9 cellular contexts compared by ENCODE assay signal in the genomic region with DNA sequence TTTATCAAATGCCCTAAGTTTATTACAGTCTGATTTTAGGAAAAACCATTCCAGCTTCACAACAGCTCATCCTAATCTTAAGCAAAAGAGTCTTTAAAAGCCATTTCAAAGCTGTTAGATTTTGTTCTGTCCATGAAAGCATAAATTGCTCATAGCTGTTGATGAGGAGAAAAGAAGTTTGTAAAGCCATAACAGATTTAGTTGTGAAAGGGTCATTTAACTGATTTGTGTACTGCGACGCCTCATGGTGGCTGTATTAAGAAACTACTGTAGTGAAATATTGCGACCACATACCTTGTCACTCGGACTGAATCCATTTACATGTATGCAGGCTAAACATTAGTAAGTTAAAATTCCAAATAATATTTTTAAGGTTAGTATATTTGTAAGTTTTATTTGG. TPM values are rescaled to one million over a fixed set of nuclear protein-coding genes. Genes with fewer than 3 reads are reported as not detected.
DNase-seq lines count a peak whose midpoint lies in the region; ATAC-seq, FAIRE-seq and TF ChIP-seq lines count a peak whose summit lies in the region.
"Had no signal": no experiment of that assay in that cellular context is flagged by ENCODE, and none has a peak within 500 bp of the region (broad histone marks: within the 10 kb centered on the region; RNA-seq: fewer than 3 reads in every experiment).

No MANE protein-coding gene starts in this region.

- no peaks in the 10 kb centered on the region for H3K27me3 Mint-ChIP-seq in T-helper 17 cell

- H3K4me1 Mint-ChIP-seq in T-helper 17 cell: peaks cover 20% of the 10 kb centered on the region

- H3K9me2 ChIP-seq in GM23248 (ENCODE audit: insufficient read depth) (no peaks in the 10 kb centered on the region), SU-DHL-6 (replicated peaks; ENCODE audit: insufficient read depth, low read length) (no peaks in the 10 kb centered on the region)

- no peak overlapping the region for H3K27ac ChIP-seq in GM23248
- H3K27ac ChIP-seq in SU-DHL-6 (ENCODE audit: low read depth, low read length): no peak overlapping the region
- no peak overlapping the region for H3K27ac ChIP-seq in upper lobe of left lung

- TF ChIP-seq CTCF in SU-DHL-6 (IDR thresholded peaks at IDR 0.05; ENCODE audit: insufficient read depth, low read length, poor library complexity, severe bottlenecking): peak; percentile 28
- peak in 2 of 6 experiments; percentile 7 to 16 for TF ChIP-seq CTCF in upper lobe of left lung (IDR thresholded peaks at IDR 0.05)

- 86 to 88% methylated on average over 4 of the region's 4 CpGs for WGBS in GM23248 (ENCODE audit: low coverage in 1 of 2, low lambda C conversion rate in 2 of 2, missing lambda C conversion rate in 2 of 2), 2 experiments
- 85 to 89% methylated on average over 4 of the region's 4 CpGs for WGBS in upper lobe of left lung, 2 donors

- in situ Hi-C loops in GM23248 (cut with MboI): no loop called here

- no peak for TF ChIP-seq EP300 in upper lobe of left lung (IDR thresholded peaks at IDR 0.05)

- H3K36me3 Mint-ChIP-seq in T-helper 17 cell (ENCODE audit: low read depth): no peaks in the 10 kb centered on the region

- H3K79me2 ChIP-seq in GM23248 (ENCODE audit: insufficient read depth) (peaks cover 33% of the 10 kb centered on the region), SU-DHL-6 (ENCODE audit: insufficient read depth, low read length) (no peaks in the 10 kb centered on the region)

- H3K27ac Mint-ChIP-seq in T-helper 17 cell: no peak overlapping the region

- H3K9me3 ChIP-seq in GM23248 (ENCODE audit: low read depth): no peaks in the 10 kb centered on the region
- H3K9me3 ChIP-seq in SU-DHL-6 (ENCODE audit: insufficient read depth, low read length): no peaks in the 10 kb centered on the region
- no peaks in the 10 kb centered on the region for H3K9me3 ChIP-seq in T-helper 17 cell (ENCODE audit: control insufficient read depth, low read length, poor library complexity, severe bottlenecking)
- H3K9me3 ChIP-seq in upper lobe of left lung: no peaks in the 10 kb centered on the region

- DNase-seq in Ammon's horn (ENCODE audit: low spot score) (peak; percentile 68), GM23248 (peak; percentile 31), T-helper 17 cell (no peak), upper lobe of left lung (no peak)
- DNase-seq: activated T-cell treated with anti-CD3 and anti-CD28 coated beads, Interleukin-2, amount 50 U/mL, for 4 hours had no signal

- H3K9ac ChIP-seq in GM23248: no peak overlapping the region
- no peak overlapping the region for H3K9ac ChIP-seq in SU-DHL-6 (ENCODE audit: low read length)

- 0 out of 2 replicates have a peak, but pooled peaks cover 2% of the 10 kb centered on the region for H3K36me3 ChIP-seq in GM23248 (ENCODE audit: low read depth)
- H3K36me3 ChIP-seq in SU-DHL-6 (ENCODE audit: low read length): 0 out of 2 replicates have a peak, but pooled peaks cover 3% of the 10 kb centered on the region
- H3K36me3 ChIP-seq in upper lobe of left lung: no peaks in the 10 kb centered on the region

- H3K4me2 ChIP-seq in GM23248 (ENCODE audit: unreplicated experiment): no peak overlapping the region
- H3K4me2 ChIP-seq in SU-DHL-6 (ENCODE audit: low read depth, low read length, poor library complexity, severe bottlenecking): no peak overlapping the region

- H4K20me1 ChIP-seq in GM23248 (ENCODE audit: insufficient read depth): no peaks in the 10 kb centered on the region
- H4K20me1 ChIP-seq in SU-DHL-6 (ENCODE audit: low read depth, low read length): 0 out of 2 replicates have a peak, but pooled peaks cover 4% of the 10 kb centered on the region

- H3K27me3 ChIP-seq in GM23248 (replicated peaks; ENCODE audit: insufficient read depth): no peaks in the 10 kb centered on the region
- H3K27me3 ChIP-seq in SU-DHL-6 (ENCODE audit: low read length): no peaks in the 10 kb centered on the region
- H3K27me3 ChIP-seq in upper lobe of left lung: no peaks in the 10 kb centered on the region

- no peak overlapping the region for H3K4me3 Mint-ChIP-seq in T-helper 17 cell
- H3K4me3 Mint-ChIP-seq: activated T-cell treated with anti-CD3 and anti-CD28 coated beads, Interleukin-2, amount 50 U/mL, for 4 hours had no signal

- H3F3A ChIP-seq in GM23248 (ENCODE audit: insufficient read depth) (peaks cover 4% of the 10 kb centered on the region; the same call in 1 of the 2 replicates), SU-DHL-6 (ENCODE audit: insufficient read depth) (no peaks in the 10 kb centered on the region)

- peak; percentile 60 for FAIRE-seq in islet of Langerhans (lab: Jason Lieb, UNC)

- 0 out of 2 replicates have a peak, but pooled peaks cover 5% of the 10 kb centered on the region for H3K4me1 ChIP-seq in GM23248 (ENCODE audit: insufficient read depth)
- H3K4me1 ChIP-seq in upper lobe of left lung: no peaks in the 10 kb centered on the region

- ATAC-seq in GM19455 (IDR thresholded peaks at IDR 0.05; ENCODE audit: unreplicated experiment) (no peak), T-helper 17 cell (no peak), upper lobe of left lung (ENCODE audit: low FRiP score in 2 of 2) (no peak), GM19324 (IDR thresholded peaks at IDR 0.05; ENCODE audit: low FRiP score, unreplicated experiment) (no peak)
- ATAC-seq: activated T-cell treated with anti-CD3 and anti-CD28 coated beads, Interleukin-2, amount 50 U/mL, for 4 hours had no signal

- TF ChIP-seq POLR2A in upper lobe of left lung (IDR thresholded peaks at IDR 0.05): no peak

- H2AFZ ChIP-seq in GM23248 (no peak overlapping the region), SU-DHL-6 (ENCODE audit: low read depth, low read length, severe bottlenecking) (no peak overlapping the region)

- H3K4me3 ChIP-seq in GM23248 (no peak overlapping the region), SU-DHL-6 (ENCODE audit: insufficient read depth, low read length, poor library complexity, severe bottlenecking) (no peak overlapping the region), upper lobe of left lung (no peak overlapping the region)

RNA-seq across cellular contexts. Expression of gene BBX, which starts 20.9 kb away (rescaled TPM):
- 48.8 and 52.4 TPM in 2 replicates for total RNA-seq in GM23248 (2014; rRNA removed; shearing (Covaris generic))
- polyA plus RNA-seq in GM23248 (2016; fragmentation: Nextera tagmentation; extraction: Ambion mirVana): 60.8 and 65.5 TPM in 2 replicates
- total RNA-seq in T-helper 17 cell (10 to 100 TPM; 76.3 to 86.5 TPM), upper lobe of left lung (10 to 100 TPM; 35.0 to 65.0 (median 42.8) TPM)

Comparison
In these comparisons a context has a peak if more than half of its experiments do, and no peak if none do; other contexts are left out.
1. DNase-seq: peak in Ammon's horn (single experiment) and GM23248 (single experiment); none in T-helper 17 cell (0 of 3) and upper lobe of left lung (0 of 2).